2 cellular contexts compared by ENCODE assay signal in genomic region chr18:31100598-31101147, GRCh38.
TF ChIP-seq lines count a peak whose summit lies in the region.

No MANE protein-coding gene starts in this region.

TF ChIP-seq in HEK293, 187 proteins besides CTCF, POLR2A, EP300 and RAD21 (continued from another document):
- TF ChIP-seq ZNF280D (tag by site-specific recombination; IDR thresholded peaks at IDR 0.05), result no peak
- peak; percentile 76 for TF ChIP-seq ZBTB8A (tag by site-specific recombination; IDR thresholded peaks at IDR 0.05)
- TF ChIP-seq EGR2 (tag by site-specific recombination; IDR thresholded peaks at IDR 0.05; ENCODE audit: low read depth), result no peak
- TF ChIP-seq ZNF416 (tag by site-specific recombination; IDR thresholded peaks at IDR 0.05), result no peak
- no peak for TF ChIP-seq ZNF514 (tag by site-specific recombination; IDR thresholded peaks at IDR 0.05)
- TF ChIP-seq ZNF404 (tag by site-specific recombination; IDR thresholded peaks at IDR 0.05), result no peak
- TF ChIP-seq ZNF548 (tag by site-specific recombination; IDR thresholded peaks at IDR 0.05), result no peak
- TF ChIP-seq ZNF398 (tag by site-specific recombination; IDR thresholded peaks at IDR 0.05), result no peak
- TF ChIP-seq SP2 (tag by site-specific recombination; IDR thresholded peaks at IDR 0.05), result peak; percentile 62
- TF ChIP-seq ZNF624 (tag by site-specific recombination; IDR thresholded peaks at IDR 0.05), result no peak
- TF ChIP-seq, protein P1, sequence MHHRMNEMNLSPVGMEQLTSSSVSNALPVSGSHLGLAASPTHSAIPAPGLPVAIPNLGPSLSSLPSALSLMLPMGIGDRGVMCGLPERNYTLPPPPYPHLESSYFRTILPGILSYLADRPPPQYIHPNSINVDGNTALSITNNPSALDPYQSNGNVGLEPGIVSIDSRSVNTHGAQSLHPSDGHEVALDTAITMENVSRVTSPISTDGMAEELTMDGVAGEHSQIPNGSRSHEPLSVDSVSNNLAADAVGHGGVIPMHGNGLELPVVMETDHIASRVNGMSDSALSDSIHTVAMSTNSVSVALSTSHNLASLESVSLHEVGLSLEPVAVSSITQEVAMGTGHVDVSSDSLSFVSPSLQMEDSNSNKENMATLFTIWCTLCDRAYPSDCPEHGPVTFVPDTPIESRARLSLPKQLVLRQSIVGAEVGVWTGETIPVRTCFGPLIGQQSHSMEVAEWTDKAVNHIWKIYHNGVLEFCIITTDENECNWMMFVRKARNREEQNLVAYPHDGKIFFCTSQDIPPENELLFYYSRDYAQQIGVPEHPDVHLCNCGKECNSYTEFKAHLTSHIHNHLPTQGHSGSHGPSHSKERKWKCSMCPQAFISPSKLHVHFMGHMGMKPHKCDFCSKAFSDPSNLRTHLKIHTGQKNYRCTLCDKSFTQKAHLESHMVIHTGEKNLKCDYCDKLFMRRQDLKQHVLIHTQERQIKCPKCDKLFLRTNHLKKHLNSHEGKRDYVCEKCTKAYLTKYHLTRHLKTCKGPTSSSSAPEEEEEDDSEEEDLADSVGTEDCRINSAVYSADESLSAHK (tag by site-specific recombination; IDR thresholded peaks at IDR 0.05), result peak; percentile 95
- TF ChIP-seq ZNF433 (tag by site-specific recombination; IDR thresholded peaks at IDR 0.05; ENCODE audit: low read depth), result no peak

TF ChIP-seq in GM12878, 131 proteins besides CTCF, POLR2A, EP300 and RAD21 (continued from another document):
- TF ChIP-seq, protein P2, sequence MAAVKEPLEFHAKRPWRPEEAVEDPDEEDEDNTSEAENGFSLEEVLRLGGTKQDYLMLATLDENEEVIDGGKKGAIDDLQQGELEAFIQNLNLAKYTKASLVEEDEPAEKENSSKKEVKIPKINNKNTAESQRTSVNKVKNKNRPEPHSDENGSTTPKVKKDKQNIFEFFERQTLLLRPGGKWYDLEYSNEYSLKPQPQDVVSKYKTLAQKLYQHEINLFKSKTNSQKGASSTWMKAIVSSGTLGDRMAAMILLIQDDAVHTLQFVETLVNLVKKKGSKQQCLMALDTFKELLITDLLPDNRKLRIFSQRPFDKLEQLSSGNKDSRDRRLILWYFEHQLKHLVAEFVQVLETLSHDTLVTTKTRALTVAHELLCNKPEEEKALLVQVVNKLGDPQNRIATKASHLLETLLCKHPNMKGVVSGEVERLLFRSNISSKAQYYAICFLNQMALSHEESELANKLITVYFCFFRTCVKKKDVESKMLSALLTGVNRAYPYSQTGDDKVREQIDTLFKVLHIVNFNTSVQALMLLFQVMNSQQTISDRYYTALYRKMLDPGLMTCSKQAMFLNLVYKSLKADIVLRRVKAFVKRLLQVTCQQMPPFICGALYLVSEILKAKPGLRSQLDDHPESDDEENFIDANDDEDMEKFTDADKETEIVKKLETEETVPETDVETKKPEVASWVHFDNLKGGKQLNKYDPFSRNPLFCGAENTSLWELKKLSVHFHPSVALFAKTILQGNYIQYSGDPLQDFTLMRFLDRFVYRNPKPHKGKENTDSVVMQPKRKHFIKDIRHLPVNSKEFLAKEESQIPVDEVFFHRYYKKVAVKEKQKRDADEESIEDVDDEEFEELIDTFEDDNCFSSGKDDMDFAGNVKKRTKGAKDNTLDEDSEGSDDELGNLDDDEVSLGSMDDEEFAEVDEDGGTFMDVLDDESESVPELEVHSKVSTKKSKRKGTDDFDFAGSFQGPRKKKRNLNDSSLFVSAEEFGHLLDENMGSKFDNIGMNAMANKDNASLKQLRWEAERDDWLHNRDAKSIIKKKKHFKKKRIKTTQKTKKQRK (IDR thresholded peaks at IDR 0.05; ENCODE audit: low read depth, low read length), result no peak
- TF ChIP-seq PML (IDR thresholded peaks at IDR 0.05; ENCODE audit: low read length), result no peak
- TF ChIP-seq MLLT1 (IDR thresholded peaks at IDR 0.05), result no peak
- no peak for TF ChIP-seq RELA (IDR thresholded peaks at IDR 0.05; ENCODE audit: borderline replicate concordance, partially characterized antibody)
- TF ChIP-seq NR2F1 (conservative IDR thresholded peaks at IDR 0.05), result no peak
- no peak for TF ChIP-seq YBX1 (IDR thresholded peaks at IDR 0.05)
- TF ChIP-seq SRF (IDR thresholded peaks at IDR 0.05; ENCODE audit: low read depth in 2 of 2, low read length in 2 of 2), result no peak
- no peak for TF ChIP-seq PAX5 (IDR thresholded peaks at IDR 0.05; ENCODE audit: borderline replicate concordance, low read depth, low read length)
- TF ChIP-seq, protein P3, sequence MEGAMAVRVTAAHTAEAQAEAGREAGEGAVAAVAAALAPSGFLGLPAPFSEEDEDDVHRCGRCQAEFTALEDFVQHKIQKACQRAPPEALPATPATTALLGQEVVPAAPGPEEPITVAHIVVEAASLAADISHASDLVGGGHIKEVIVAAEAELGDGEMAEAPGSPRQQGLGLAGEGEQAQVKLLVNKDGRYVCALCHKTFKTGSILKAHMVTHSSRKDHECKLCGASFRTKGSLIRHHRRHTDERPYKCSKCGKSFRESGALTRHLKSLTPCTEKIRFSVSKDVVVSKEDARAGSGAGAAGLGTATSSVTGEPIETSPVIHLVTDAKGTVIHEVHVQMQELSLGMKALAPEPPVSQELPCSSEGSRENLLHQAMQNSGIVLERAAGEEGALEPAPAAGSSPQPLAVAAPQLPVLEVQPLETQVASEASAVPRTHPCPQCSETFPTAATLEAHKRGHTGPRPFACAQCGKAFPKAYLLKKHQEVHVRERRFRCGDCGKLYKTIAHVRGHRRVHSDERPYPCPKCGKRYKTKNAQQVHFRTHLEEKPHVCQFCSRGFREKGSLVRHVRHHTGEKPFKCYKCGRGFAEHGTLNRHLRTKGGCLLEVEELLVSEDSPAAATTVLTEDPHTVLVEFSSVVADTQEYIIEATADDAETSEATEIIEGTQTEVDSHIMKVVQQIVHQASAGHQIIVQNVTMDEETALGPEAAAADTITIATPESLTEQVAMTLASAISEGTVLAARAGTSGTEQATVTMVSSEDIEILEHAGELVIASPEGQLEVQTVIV (IDR thresholded peaks at IDR 0.05; ENCODE audit: borderline replicate concordance, partially characterized antibody), result no peak
TF ChIP-seq in GM12878: peak in this region for 0.
